8 cellular contexts compared by ENCODE assay signal in the genomic region with DNA sequence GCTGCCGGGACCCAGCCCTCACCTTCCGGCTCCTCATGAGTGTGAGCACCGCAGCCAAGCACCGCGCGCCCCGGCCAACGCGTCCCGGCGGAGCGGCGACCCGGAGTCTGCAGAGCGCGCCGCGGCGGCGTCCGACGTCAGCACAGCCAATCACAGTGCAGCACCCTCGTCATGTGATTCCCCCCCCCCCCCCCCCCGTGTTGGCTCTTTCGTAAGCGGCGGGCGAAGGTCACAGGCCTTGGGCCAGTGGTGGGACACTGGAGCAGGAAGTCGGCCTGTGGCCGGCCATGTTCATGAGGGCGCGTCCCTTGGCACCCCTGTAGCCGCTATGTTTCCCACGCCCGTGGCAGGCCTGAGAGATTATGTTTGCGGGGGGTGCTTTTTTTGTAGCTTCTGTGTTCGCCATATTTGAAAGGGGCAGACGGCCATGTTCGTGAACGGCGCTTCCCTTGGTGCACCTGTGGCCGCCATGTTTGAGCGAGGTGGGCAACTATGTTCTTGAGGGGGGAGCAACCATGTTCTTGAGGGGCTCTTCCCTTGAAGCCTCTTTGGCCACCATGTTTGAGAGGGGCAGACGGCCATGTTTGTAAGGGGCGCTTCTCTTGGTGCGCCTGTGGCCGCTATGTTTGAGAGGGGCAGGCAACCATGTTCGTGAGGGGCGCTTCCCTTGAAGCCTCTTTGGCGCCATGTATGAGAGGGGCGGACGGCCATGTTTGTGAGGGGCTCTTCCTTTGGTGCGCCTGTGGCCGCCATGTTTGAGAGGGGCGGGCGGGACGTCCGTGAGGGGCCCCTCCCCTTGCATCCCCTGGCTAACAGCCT. TPM values are rescaled to one million over a fixed set of nuclear protein-coding genes. Genes with fewer than 3 reads are reported as not detected.
DNase-seq lines count a peak whose midpoint lies in the region; ATAC-seq and TF ChIP-seq lines count a peak whose summit lies in the region.

Gene C1orf174, minus strand, starts transcription at position 123 of the 819 bp plus-strand sequence. Its CDS starts 86 bp downstream, at position 37.

- H3K27ac ChIP-seq in Peyer's patch = peak within 1 kb of the TSS; percentile 89 to 100 (median 98)
- H3K27ac ChIP-seq in muscle layer of colon (ENCODE audit: low read depth, low read length) = peak within 1 kb of the TSS; percentile 95

- H3K4me3 ChIP-seq in Peyer's patch (peak within 1 kb of the TSS; percentile 56 to 97 (median 88)), muscle layer of colon (ENCODE audit: low read depth in 1 of 2, low read length in 2 of 2) (peak within 1 kb of the TSS; percentile 68 to 70)

- H3K4me1 ChIP-seq in Peyer's patch = peaks cover 0 to 32% (median 2%) of the 10 kb centered on the region in 4 donors
- peaks cover 17% of the 10 kb centered on the region for H3K4me1 ChIP-seq in muscle layer of colon (ENCODE audit: insufficient read depth, low read length)

- H3K27me3 ChIP-seq in Peyer's patch (no peaks in the 10 kb centered on the region), muscle layer of colon (ENCODE audit: control insufficient read depth in 1 of 2, insufficient read depth in 2 of 2, low read length in 2 of 2) (peaks cover 0 to 5% of the 10 kb centered on the region in 2 donors)

- no peak for TF ChIP-seq RAD21 in Ishikawa (IDR thresholded peaks at IDR 0.05; ENCODE audit: low read depth)

- peak in 1 of 6 experiments; percentile 1 for TF ChIP-seq CTCF in Peyer's patch (IDR thresholded peaks at IDR 0.05)

- H3K9me3 ChIP-seq in Peyer's patch = peaks cover 0 to 7% (median 2%) of the 10 kb centered on the region in 4 donors
- no peaks in the 10 kb centered on the region for H3K9me3 ChIP-seq in muscle layer of colon (ENCODE audit: low read length)

- DNase-seq in DMS114 treated with DMSO at 0.1 percent for 48 hours (lab: John Stamatoyannopoulos, UW; ENCODE audit: unreplicated experiment) (peak; percentile 95), Peyer's patch (peak; percentile 94 to 98 (median 97))
- peak; percentile 92 to 94 for DNase-seq in activated T-cell treated with anti-CD3 and anti-CD28 coated beads, Interleukin-2, amount 50 U/mL, for 48 hours
- peak; percentile 81 for DNase-seq in stimulated activated CD8-positive, alpha-beta memory T cell treated with anti-CD3 and anti-CD28 coated beads, Interleukin-7, amount 100 ng/mL, for 24 hours (ENCODE audit: low read depth)

- H3K9ac ChIP-seq in muscle layer of colon (ENCODE audit: low read length) = peak within 1 kb of the TSS; percentile 71

- ATAC-seq in GM21576 (IDR thresholded peaks at IDR 0.05; ENCODE audit: unreplicated experiment) = peak; percentile 66
- peak; percentile 84 for ATAC-seq in esophagus mucosa

- TF ChIP-seq POLR2A in Peyer's patch (IDR thresholded peaks at IDR 0.05) = peak; percentile 24 to 74

- no peaks in the 10 kb centered on the region for H3K36me3 ChIP-seq in Peyer's patch
- peaks cover 1% of the 10 kb centered on the region for H3K36me3 ChIP-seq in muscle layer of colon (ENCODE audit: insufficient read depth, low read length)

- TF ChIP-seq EP300 in Ishikawa (IDR thresholded peaks at IDR 0.05; ENCODE audit: borderline replicate concordance) = no peak; the same call in 1 of the 2 replicates

TF ChIP-seq in Ishikawa, 13 proteins besides CTCF, POLR2A, EP300 and RAD21:
- TF ChIP-seq EGR1 (IDR thresholded peaks at IDR 0.05) (peak; percentile 98), ZBTB7A (IDR thresholded peaks at IDR 0.05; ENCODE audit: low read depth) (peak; percentile 87), TEAD4 (IDR thresholded peaks at IDR 0.05) (peak; percentile 32; the same call in 1 of the 2 replicates), TAF1 (IDR thresholded peaks at IDR 0.05; ENCODE audit: low read depth) (peak; percentile 41; the same call in 1 of the 2 replicates), CEBPB (IDR thresholded peaks at IDR 0.05) (peak; percentile 90), YY1 (IDR thresholded peaks at IDR 0.05; ENCODE audit: low read depth) (peak; percentile 97), TCF12 (IDR thresholded peaks at IDR 0.05; ENCODE audit: low read depth) (0 out of 2 replicates have a peak, but pooled peaks have one; percentile 22), NFIC (IDR thresholded peaks at IDR 0.05) (peak; percentile 30; the same call in 1 of the 2 replicates), CREB1 (IDR thresholded peaks at IDR 0.05; ENCODE audit: low read depth) (peak; percentile 62), FOXM1 (IDR thresholded peaks at IDR 0.05; ENCODE audit: borderline replicate concordance, low read depth) (no peak), MAX (IDR thresholded peaks at IDR 0.05) (peak; percentile 53)
- TF ChIP-seq, protein P1, sequence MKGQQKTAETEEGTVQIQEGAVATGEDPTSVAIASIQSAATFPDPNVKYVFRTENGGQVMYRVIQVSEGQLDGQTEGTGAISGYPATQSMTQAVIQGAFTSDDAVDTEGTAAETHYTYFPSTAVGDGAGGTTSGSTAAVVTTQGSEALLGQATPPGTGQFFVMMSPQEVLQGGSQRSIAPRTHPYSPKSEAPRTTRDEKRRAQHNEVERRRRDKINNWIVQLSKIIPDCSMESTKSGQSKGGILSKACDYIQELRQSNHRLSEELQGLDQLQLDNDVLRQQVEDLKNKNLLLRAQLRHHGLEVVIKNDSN (IDR thresholded peaks at IDR 0.05) = peak; percentile 95
- TF ChIP-seq, protein P2, sequence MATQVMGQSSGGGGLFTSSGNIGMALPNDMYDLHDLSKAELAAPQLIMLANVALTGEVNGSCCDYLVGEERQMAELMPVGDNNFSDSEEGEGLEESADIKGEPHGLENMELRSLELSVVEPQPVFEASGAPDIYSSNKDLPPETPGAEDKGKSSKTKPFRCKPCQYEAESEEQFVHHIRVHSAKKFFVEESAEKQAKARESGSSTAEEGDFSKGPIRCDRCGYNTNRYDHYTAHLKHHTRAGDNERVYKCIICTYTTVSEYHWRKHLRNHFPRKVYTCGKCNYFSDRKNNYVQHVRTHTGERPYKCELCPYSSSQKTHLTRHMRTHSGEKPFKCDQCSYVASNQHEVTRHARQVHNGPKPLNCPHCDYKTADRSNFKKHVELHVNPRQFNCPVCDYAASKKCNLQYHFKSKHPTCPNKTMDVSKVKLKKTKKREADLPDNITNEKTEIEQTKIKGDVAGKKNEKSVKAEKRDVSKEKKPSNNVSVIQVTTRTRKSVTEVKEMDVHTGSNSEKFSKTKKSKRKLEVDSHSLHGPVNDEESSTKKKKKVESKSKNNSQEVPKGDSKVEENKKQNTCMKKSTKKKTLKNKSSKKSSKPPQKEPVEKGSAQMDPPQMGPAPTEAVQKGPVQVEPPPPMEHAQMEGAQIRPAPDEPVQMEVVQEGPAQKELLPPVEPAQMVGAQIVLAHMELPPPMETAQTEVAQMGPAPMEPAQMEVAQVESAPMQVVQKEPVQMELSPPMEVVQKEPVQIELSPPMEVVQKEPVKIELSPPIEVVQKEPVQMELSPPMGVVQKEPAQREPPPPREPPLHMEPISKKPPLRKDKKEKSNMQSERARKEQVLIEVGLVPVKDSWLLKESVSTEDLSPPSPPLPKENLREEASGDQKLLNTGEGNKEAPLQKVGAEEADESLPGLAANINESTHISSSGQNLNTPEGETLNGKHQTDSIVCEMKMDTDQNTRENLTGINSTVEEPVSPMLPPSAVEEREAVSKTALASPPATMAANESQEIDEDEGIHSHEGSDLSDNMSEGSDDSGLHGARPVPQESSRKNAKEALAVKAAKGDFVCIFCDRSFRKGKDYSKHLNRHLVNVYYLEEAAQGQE (IDR thresholded peaks at IDR 0.05; ENCODE audit: low read depth) = no peak

RNA-seq across cellular contexts. Expression of gene C1orf174, which starts in this region (rescaled TPM):
- 10 to 100 TPM; 20.1 to 37.1 (median 31.4) TPM for total RNA-seq in Peyer's patch
- 11.5 TPM for total RNA-seq in esophagus mucosa

Comparison
In these comparisons a context has a peak if more than half of its experiments do, and no peak if none do; other contexts are left out.
1. Peak in every context shown above with its lines: DNase-seq, ATAC-seq, H3K4me3 ChIP-seq and H3K27ac ChIP-seq.